ENCODE assay signal across 18 cellular contexts in genomic region chr15:52337961-52338535, GRCh38. TPM values are rescaled to one million over a fixed set of nuclear protein-coding genes. Genes with fewer than 3 reads are reported as not detected.
DNase-seq lines count a peak whose midpoint lies in the region; ATAC-seq and TF ChIP-seq lines count a peak whose summit lies in the region.
"Had no signal": no experiment of that assay in that cellular context is flagged by ENCODE, and none has a peak within 500 bp of the region (broad histone marks: within the 10 kb centered on the region; RNA-seq: fewer than 3 reads in every experiment).

No MANE protein-coding gene starts in this region.

- no peak overlapping the region for H4K8ac ChIP-seq in IMR-90 (ENCODE audit: low read depth in 2 of 2, low read length in 2 of 2)

- no peak overlapping the region for H3K56ac ChIP-seq in IMR-90 (ENCODE audit: extremely low read depth, insufficient read depth, low read length)

- TF ChIP-seq POLR2A in IMR-90 (IDR thresholded peaks at IDR 0.05; ENCODE audit: low read depth, low read length), result no peak
- TF ChIP-seq POLR2A in vagina (IDR thresholded peaks at IDR 0.05), result no peak

- H2BK15ac ChIP-seq in IMR-90 (ENCODE audit: low read depth, low read length), result no peak overlapping the region

- H3K9me1 ChIP-seq in IMR-90 (ENCODE audit: insufficient read depth, low read length), result peaks cover 6% of the 10 kb centered on the region

- CTCF ChIA-PET in CD8-positive, alpha-beta T cell (lab: Charles Lee), result interaction anchor here (0.8 kb wide), 1 partner anchor 397 kb away, joined by 6 read pairs; no protein-coding TSS in a partner anchor
- CTCF ChIA-PET in IMR-90 (lab: Yijun Ruan, JAX), result interaction anchor here (0.8 kb wide), 1 partner anchor 83 kb away, joined by 3 read pairs; no protein-coding TSS in a partner anchor

- H3K27ac Mint-ChIP-seq in CD8-positive, alpha-beta T cell, result peak overlapping the region; percentile 30
- H3K27ac Mint-ChIP-seq in activated T-helper 17 cell treated with anti-CD3 and anti-CD28 coated beads, Interleukin-2, amount 50 U/mL, for 72 hours, result peak overlapping the region; percentile 32
- H3K27ac Mint-ChIP-seq in memory B cell, result peak overlapping the region; percentile 60

- no peaks in the 10 kb centered on the region for H3K27me3 ChIP-seq in CD8-positive, alpha-beta T cell (ENCODE audit: insufficient read depth, low read length)
- no peaks in the 10 kb centered on the region for H3K27me3 ChIP-seq in IMR-90 (ENCODE audit: control insufficient read depth, insufficient read depth, low read length)
- H3K27me3 ChIP-seq in vagina, result no peaks in the 10 kb centered on the region
- H3K27me3 ChIP-seq: BLaER1 treated with 17β-estradiol and CSF1 and Interleukin-3, amounts not matched to agents 10 nM and 100 nM; breast epithelium; ovary had no signal

- intact Hi-C loops in CD8-positive, alpha-beta T cell (cut with DNase I, micrococcal nuclease), result no loop called here
- intact Hi-C loops in IMR-90 (cut with micrococcal nuclease), result loop anchor here (5.0 kb wide), 1 partner anchor 189 kb away; the partner anchor contains the start of gene MYO5A
- intact Hi-C loops in vagina (cut with DNase I), result no loop called here

- H3K79me1 ChIP-seq in IMR-90 (ENCODE audit: low read depth in 1 of 2, low read length in 2 of 2), result no peaks in the 10 kb centered on the region

- dilution Hi-C loops in IMR-90 (cut with HindIII; ENCODE audit: low sequenced_read_pairs, unreplicated experiment), result no loop called here

- no peak for ATAC-seq in CD8-positive, alpha-beta T cell
- ATAC-seq in IMR-90 (ENCODE audit: low read depth), result no peak
- ATAC-seq in activated T-helper 17 cell treated with anti-CD3 and anti-CD28 coated beads, Interleukin-2, amount 50 U/mL, for 72 hours (replicated peaks), result no peak
- ATAC-seq in memory B cell (ENCODE audit: low read depth), result no peak
- ATAC-seq in GM21360 (IDR thresholded peaks at IDR 0.05; ENCODE audit: unreplicated experiment), result no peak
- no peak for ATAC-seq in HG03342 (IDR thresholded peaks at IDR 0.05; ENCODE audit: unreplicated experiment)

- H3K18ac ChIP-seq in IMR-90 (ENCODE audit: low read depth, low read length), result no peak overlapping the region

- peaks cover 31% of the 10 kb centered on the region for H3K36me3 Mint-ChIP-seq in CD8-positive, alpha-beta T cell
- H3K36me3 Mint-ChIP-seq in activated T-helper 17 cell treated with anti-CD3 and anti-CD28 coated beads, Interleukin-2, amount 50 U/mL, for 72 hours (ENCODE audit: low read depth), result peaks cover 69% of the 10 kb centered on the region
- peaks cover 23% of the 10 kb centered on the region for H3K36me3 Mint-ChIP-seq in memory B cell

- no peaks in the 10 kb centered on the region for H3K4me1 ChIP-seq in CD8-positive, alpha-beta T cell (ENCODE audit: insufficient read depth, low read length)
- H3K4me1 ChIP-seq in IMR-90 (ENCODE audit: control insufficient read depth, insufficient read depth, low read length), result peaks cover 7% of the 10 kb centered on the region; the same call in 1 of the 2 replicates
- no peaks in the 10 kb centered on the region for H3K4me1 ChIP-seq in vagina
- H3K4me1 ChIP-seq: breast epithelium had no signal

- no peak overlapping the region for H3K27ac ChIP-seq in CD8-positive, alpha-beta T cell (ENCODE audit: low read depth, low read length)
- H3K27ac ChIP-seq in IMR-90 (ENCODE audit: insufficient read depth, low read length), result no peak overlapping the region
- no peak overlapping the region for H3K27ac ChIP-seq in vagina
- H3K27ac ChIP-seq: BLaER1 treated with 17β-estradiol and CSF1 and Interleukin-3, amounts not matched to agents 10 nM and 100 nM; breast epithelium; HL-60; ovary had no signal

- H2AK9ac ChIP-seq in IMR-90 (replicated peaks; ENCODE audit: low read depth, low read length, poor library complexity), result no peak overlapping the region

- WGBS in IMR-90 (ENCODE audit: extremely low coverage in 2 of 2, insufficient read length in 1 of 2), 2 experiments, result no CpG with 5 or more reads among the region's 3 CpGs

- no peak overlapping the region for H2AK5ac ChIP-seq in IMR-90 (ENCODE audit: low read depth, low read length)

- no peaks in the 10 kb centered on the region; the same call in 1 of the 2 replicates for H4K20me1 ChIP-seq in IMR-90 (ENCODE audit: insufficient read depth, low read length)
- H4K20me1 ChIP-seq: BLaER1 treated with 17β-estradiol and CSF1 and Interleukin-3, amounts not matched to agents 10 nM and 100 nM had no signal

- no peak overlapping the region for H2BK5ac ChIP-seq in IMR-90 (ENCODE audit: low read depth, low read length, poor library complexity, severe bottlenecking)

- POLR2A ChIA-PET in CD8-positive, alpha-beta T cell (lab: Charles Lee), result no interaction called here
- POLR2A ChIA-PET in IMR-90 (lab: Charles Lee; ENCODE audit: unreplicated experiment), result no interaction called here

- no peak overlapping the region for H3K9ac ChIP-seq in IMR-90 (ENCODE audit: low read depth, low read length)
- H3K9ac ChIP-seq: BLaER1 treated with 17β-estradiol and CSF1 and Interleukin-3, amounts not matched to agents 10 nM and 100 nM had no signal

- H2AFZ ChIP-seq in IMR-90 (replicated peaks; ENCODE audit: low read length, poor library complexity), result no peak overlapping the region

- no peak overlapping the region for H3K4me2 ChIP-seq in IMR-90 (ENCODE audit: low read depth, low read length)
- H3K4me2 ChIP-seq: BLaER1 treated with 17β-estradiol and CSF1 and Interleukin-3, amounts not matched to agents 10 nM and 100 nM had no signal

- H4K5ac ChIP-seq in IMR-90 (ENCODE audit: low read depth, low read length), result peak overlapping the region; percentile 54; the same call in 1 of the 2 replicates

- in situ Hi-C loops in IMR-90 (cut with MboI; ENCODE audit: low sequenced_read_pairs), result loop anchor here (10.0 kb wide), 1 partner anchor 397 kb away; no protein-coding TSS in a partner anchor

- no peak overlapping the region for H3K4me3 ChIP-seq in CD8-positive, alpha-beta T cell (ENCODE audit: low read depth, low read length)
- H3K4me3 ChIP-seq in IMR-90 (ENCODE audit: insufficient read depth, low read depth, low read length) (no peak overlapping the region), vagina (no peak overlapping the region)
- H3K4me3 ChIP-seq: BLaER1 treated with 17β-estradiol and CSF1 and Interleukin-3, amounts not matched to agents 10 nM and 100 nM; breast epithelium; ovary had no signal

- no peak overlapping the region for H3K23ac ChIP-seq in IMR-90 (ENCODE audit: low read depth, low read length)

- no peaks in the 10 kb centered on the region for H3K9me3 Mint-ChIP-seq in CD8-positive, alpha-beta T cell
- H3K9me3 Mint-ChIP-seq in activated T-helper 17 cell treated with anti-CD3 and anti-CD28 coated beads, Interleukin-2, amount 50 U/mL, for 72 hours, result no peaks in the 10 kb centered on the region
- H3K9me3 Mint-ChIP-seq in memory B cell, result no peaks in the 10 kb centered on the region

- H3K9me3 ChIP-seq in CD8-positive, alpha-beta T cell (ENCODE audit: low read length), result no peaks in the 10 kb centered on the region
- H3K9me3 ChIP-seq in IMR-90 (ENCODE audit: control insufficient read depth, insufficient read depth, low read length) (no peaks in the 10 kb centered on the region), vagina (no peaks in the 10 kb centered on the region)
- H3K9me3 ChIP-seq: BLaER1 treated with 17β-estradiol and CSF1 and Interleukin-3, amounts not matched to agents 10 nM and 100 nM; breast epithelium; ovary had no signal

- no peak for TF ChIP-seq RAD21 in IMR-90 (IDR thresholded peaks at IDR 0.05; ENCODE audit: low read length)

- no peaks in the 10 kb centered on the region for H3K27me3 Mint-ChIP-seq in CD8-positive, alpha-beta T cell (ENCODE audit: low read depth)
- no peaks in the 10 kb centered on the region for H3K27me3 Mint-ChIP-seq in activated T-helper 17 cell treated with anti-CD3 and anti-CD28 coated beads, Interleukin-2, amount 50 U/mL, for 72 hours
- H3K27me3 Mint-ChIP-seq in memory B cell, result no peaks in the 10 kb centered on the region

- H3K4ac ChIP-seq in IMR-90 (ENCODE audit: low read depth, low read length), result no peak overlapping the region

- no TSS peak for BruUV-seq in IMR-90 (replicated peaks; lab: Mats Ljungman, UMichigan)

- no peak for TF ChIP-seq CTCF in CD8-positive, alpha-beta T cell (IDR thresholded peaks at IDR 0.05)
- no peak for TF ChIP-seq CTCF in IMR-90 (conservative IDR thresholded peaks at IDR 0.05; ENCODE audit: low read depth, low read length)
- no peak for TF ChIP-seq CTCF in vagina (IDR thresholded peaks at IDR 0.05)

- no peaks in the 10 kb centered on the region for H3K4me1 Mint-ChIP-seq in CD8-positive, alpha-beta T cell (ENCODE audit: low read depth)
- peaks cover 6% of the 10 kb centered on the region for H3K4me1 Mint-ChIP-seq in activated T-helper 17 cell treated with anti-CD3 and anti-CD28 coated beads, Interleukin-2, amount 50 U/mL, for 72 hours
- H3K4me1 Mint-ChIP-seq in memory B cell, result peaks cover 2% of the 10 kb centered on the region

- no peak for DNase-seq in CD8-positive, alpha-beta T cell
- DNase-seq in IMR-90, result no peak
- DNase-seq in memory B cell (ENCODE audit: low spot score in 2 of 2), result no peak
- DNase-seq in NCI-H2196 treated with DMSO at 0.1 percent for 48 hours (lab: John Stamatoyannopoulos, UW; ENCODE audit: unreplicated experiment), result no peak
- DNase-seq in vagina (ENCODE audit: extremely low spot score in 2 of 2), result no peak
- DNase-seq: activated gamma-delta T cell treated with Interleukin-2 at 50 U/mL for 16 hours; effector memory CD4-positive, alpha-beta T cell; NCI-H1694 treated with DMSO at 0.1 percent for 48 hours; NCI-H774; ovary; SIG-M5 had no signal

- no peak overlapping the region for H2BK20ac ChIP-seq in IMR-90 (ENCODE audit: low read depth, low read length)

- H4K91ac ChIP-seq in IMR-90 (ENCODE audit: insufficient read depth, low read depth, low read length), result no peak overlapping the region

- H3K36me3 ChIP-seq in CD8-positive, alpha-beta T cell (ENCODE audit: insufficient read depth, low read length), result peaks cover 7% of the 10 kb centered on the region
- H3K36me3 ChIP-seq in IMR-90 (ENCODE audit: control insufficient read depth, insufficient read depth, low read length) (peaks cover 3% of the 10 kb centered on the region), vagina (peaks cover 0 to 12% of the 10 kb centered on the region in 2 donors)
- H3K36me3 ChIP-seq: breast epithelium, ovary had no signal

- H2BK120ac ChIP-seq in IMR-90 (ENCODE audit: low read depth, low read length), result peak overlapping the region; percentile 29; the same call in 1 of the 2 replicates

- 0 out of 2 replicates have a peak overlapping the region, but pooled peaks have one; percentile 48 for H3K14ac ChIP-seq in IMR-90 (replicated peaks; ENCODE audit: low read depth, low read length)

- no peak overlapping the region for H3K4me3 Mint-ChIP-seq in CD8-positive, alpha-beta T cell
- H3K4me3 Mint-ChIP-seq in activated T-helper 17 cell treated with anti-CD3 and anti-CD28 coated beads, Interleukin-2, amount 50 U/mL, for 72 hours, result no peak overlapping the region
- no peak overlapping the region for H3K4me3 Mint-ChIP-seq in memory B cell

RNA-seq across cellular contexts. Expression of gene MYO5C, which starts 42.4 kb away (rescaled TPM):
- total RNA-seq in CD8-positive, alpha-beta T cell, result under 1 TPM; 0.24 to 0.31 TPM
- total RNA-seq in IMR-90 (2012; rRNA removed) (under 0.01 TPM in 2 replicates), vagina (10.3 TPM)
- 0.03 and 0.07 TPM in 2 replicates for polyA plus RNA-seq in IMR-90 (2012; rRNA removed)
- 0.04 TPM in 1 of 2 replicates, not detected in the other for polyA plus RNA-seq in IMR-90 (2012; cell fraction: cytosol; rRNA removed)
- 0.11 and 0.22 TPM in 2 replicates for polyA plus RNA-seq in IMR-90 (2012; cell fraction: nucleus; rRNA removed; ENCODE audit: low replicate concordance)
- total RNA-seq in activated T-helper 17 cell treated with anti-CD3 and anti-CD28 coated beads, Interleukin-2, amount 50 U/mL, for 72 hours, result 1 to 10 TPM; 2.3 to 3.0 TPM
- total RNA-seq: fibroblast of villous mesenchyme had no signal
